In the genomic region with DNA sequence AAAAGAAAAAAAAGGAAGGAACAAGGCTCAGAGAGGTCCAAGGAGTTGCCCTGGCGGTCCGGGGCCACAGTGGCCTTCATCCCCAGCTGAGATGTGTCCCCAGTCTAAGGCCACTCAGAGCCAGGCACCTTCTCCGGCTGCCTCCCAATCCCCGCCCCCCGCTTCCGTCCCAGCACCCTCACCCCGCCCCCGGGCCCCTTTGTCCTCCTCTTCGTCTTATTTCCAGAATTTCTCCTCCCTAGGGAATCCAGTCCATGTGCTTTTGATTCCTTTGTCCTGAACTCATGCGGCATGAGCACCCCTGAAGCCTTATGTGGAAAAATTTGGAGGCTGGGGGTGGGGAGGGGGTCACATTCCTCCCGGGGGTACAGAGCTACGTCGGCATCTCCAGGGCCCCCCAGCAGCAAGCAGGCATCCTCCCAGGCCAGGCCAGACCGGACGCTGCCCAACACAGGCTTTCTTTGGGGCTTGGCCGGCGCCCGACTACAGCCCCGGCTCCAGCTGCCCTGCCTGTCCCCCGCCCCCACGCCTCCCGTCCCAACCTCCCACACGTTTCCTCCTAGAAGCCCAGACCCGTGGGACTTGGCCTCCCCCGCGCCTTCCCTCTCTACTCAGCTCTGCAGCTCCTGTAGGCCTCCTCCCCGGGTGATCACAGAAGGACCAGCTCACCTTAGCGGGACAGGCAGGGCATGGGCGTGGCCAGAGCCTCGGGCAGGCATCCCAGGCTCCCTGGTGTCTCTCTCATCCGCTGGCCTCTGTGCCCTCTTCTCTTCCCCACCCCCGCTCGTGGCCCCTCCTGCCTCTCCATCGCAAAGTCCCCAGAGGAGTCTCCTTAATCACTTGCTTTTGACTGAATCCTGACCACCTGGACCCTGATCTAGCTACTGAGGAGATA, we compare ENCODE assay signal across 8 cellular contexts. TPM values are rescaled to one million over a fixed set of nuclear protein-coding genes. Genes with fewer than 3 reads are reported as not detected.
DNase-seq lines count a peak whose midpoint lies in the region; ATAC-seq and TF ChIP-seq lines count a peak whose summit lies in the region.

No MANE protein-coding gene starts in this region.

- TF ChIP-seq POLR2A in stomach (IDR thresholded peaks at IDR 0.05): no peak

- H2BK120ac ChIP-seq in mesendoderm (ENCODE audit: low read depth, low read length): peak overlapping the region; percentile 7

- peak overlapping the region; percentile 33 for H4K5ac ChIP-seq in mesendoderm (ENCODE audit: low read length)

- peak; percentile 15 for ATAC-seq in CD8-positive, alpha-beta T cell
- ATAC-seq in GM21390 (IDR thresholded peaks at IDR 0.05; ENCODE audit: unreplicated experiment): no peak

- H3K27me3 ChIP-seq in CD8-positive, alpha-beta T cell (ENCODE audit: insufficient read depth, low read length): no peaks in the 10 kb centered on the region
- H3K27me3 ChIP-seq in HL-60 (ENCODE audit: insufficient read depth, poor library complexity, severe bottlenecking): no peaks in the 10 kb centered on the region
- H3K27me3 ChIP-seq in effector memory CD4-positive, alpha-beta T cell (replicated peaks; ENCODE audit: control insufficient read depth, insufficient read depth, low read length, poor library complexity, severe bottlenecking): no peaks in the 10 kb centered on the region
- H3K27me3 ChIP-seq in mesendoderm (ENCODE audit: insufficient read depth, low read length, poor library complexity): no peaks in the 10 kb centered on the region
- no peaks in the 10 kb centered on the region for H3K27me3 ChIP-seq in stomach

- peak overlapping the region; percentile 83 for H4K8ac ChIP-seq in mesendoderm (ENCODE audit: low read depth, low read length)

- H3K79me2 ChIP-seq in mesendoderm (ENCODE audit: control insufficient read depth, insufficient read depth, low read length): no peaks in the 10 kb centered on the region

- H3K9me3 ChIP-seq in CD8-positive, alpha-beta T cell (ENCODE audit: low read length): no peaks in the 10 kb centered on the region
- no peaks in the 10 kb centered on the region for H3K9me3 ChIP-seq in effector memory CD4-positive, alpha-beta T cell (ENCODE audit: control insufficient read depth, low read length)
- H3K9me3 ChIP-seq in stomach: no peaks in the 10 kb centered on the region

- peaks cover 48% of the 10 kb centered on the region for H3K4me1 Mint-ChIP-seq in CD8-positive, alpha-beta T cell (ENCODE audit: low read depth)

- H2AK5ac ChIP-seq in mesendoderm (ENCODE audit: low read length): no peak overlapping the region

- CTCF ChIA-PET in CD8-positive, alpha-beta T cell (lab: Charles Lee): interaction anchor here (1.4 to 13.9 kb wide), 5 partner anchors 14 to 116 kb away, joined by 5 to 218 read pairs (median 45); partner anchors contain the start of gene ADGRE5

- H3K27ac ChIP-seq in CD8-positive, alpha-beta T cell (ENCODE audit: low read depth, low read length): peak overlapping the region; percentile 64
- H3K27ac ChIP-seq in HL-60 (replicated peaks) (0 out of 2 replicates have a peak overlapping the region, but pooled peaks have one; percentile 38), mesendoderm (ENCODE audit: low read depth, low read length) (peak overlapping the region; percentile 85), stomach (peak overlapping the region; percentile 58 to 85 (median 84))
- peak overlapping the region; percentile 86 for H3K27ac ChIP-seq in effector memory CD4-positive, alpha-beta T cell (ENCODE audit: insufficient read depth, low read length, poor library complexity, severe bottlenecking)

- peak overlapping the region; percentile 85 for H3K4me3 Mint-ChIP-seq in CD8-positive, alpha-beta T cell

- no peak overlapping the region for H2BK5ac ChIP-seq in mesendoderm (ENCODE audit: low read length)

- peak overlapping the region; percentile 75 for H3K9ac ChIP-seq in mesendoderm (ENCODE audit: low read length)

- H3K27me3 Mint-ChIP-seq in CD8-positive, alpha-beta T cell (ENCODE audit: low read depth): no peaks in the 10 kb centered on the region

- intact Hi-C loops in CD8-positive, alpha-beta T cell (cut with DNase I, micrococcal nuclease): loop anchor here in 1 of 2 experiments (5.0 kb wide), 1 partner anchor 114 kb away; the partner anchor contains the start of gene PTGER1
- intact Hi-C loops in stomach (cut with DNase I; ENCODE audit: low total_unique reads): no loop called here

- peak overlapping the region; percentile 91 for H3K56ac ChIP-seq in mesendoderm (ENCODE audit: low read length)

- no peaks in the 10 kb centered on the region for H3K36me3 ChIP-seq in CD8-positive, alpha-beta T cell (ENCODE audit: insufficient read depth, low read length)
- no peaks in the 10 kb centered on the region for H3K36me3 ChIP-seq in effector memory CD4-positive, alpha-beta T cell (ENCODE audit: control insufficient read depth, insufficient read depth, low read length)
- H3K36me3 ChIP-seq in mesendoderm (ENCODE audit: control insufficient read depth, insufficient read depth, low read length) (no peaks in the 10 kb centered on the region), stomach (no peaks in the 10 kb centered on the region)

- peak in 3 of 7 experiments; percentile 45 to 58 (median 51) for DNase-seq in CD8-positive, alpha-beta T cell
- DNase-seq in HL-60 (ENCODE audit: low read depth in 1 of 2, low spot score in 1 of 2): peak; percentile 70 to 86
- DNase-seq in effector memory CD4-positive, alpha-beta T cell: no peak
- DNase-seq in mesendoderm: peak; percentile 91
- peak; percentile 50 for DNase-seq in stomach
- DNase-seq in GM19238 (ENCODE audit: insufficient read length, low spot score): no peak

- WGBS in mesendoderm (ENCODE audit: extremely low coverage, insufficient coverage, low lambda C conversion rate): no CpG with 5 or more reads among the region's 34 CpGs
- 8 to 17% (median 11%) methylated on average over 26 to 34 of the region's 34 CpGs for WGBS in stomach, 5 donors

- peak overlapping the region; percentile 43 for H3K4me2 ChIP-seq in mesendoderm (ENCODE audit: low read length)

- peak overlapping the region; percentile 81 for H3K18ac ChIP-seq in mesendoderm (ENCODE audit: low read length)

- H3K27ac Mint-ChIP-seq in CD8-positive, alpha-beta T cell: peak overlapping the region; percentile 91

- no peaks in the 10 kb centered on the region for H3K36me3 Mint-ChIP-seq in CD8-positive, alpha-beta T cell

- H2BK15ac ChIP-seq in mesendoderm (replicated peaks; ENCODE audit: low read depth): peak overlapping the region; percentile 48

- no peaks in the 10 kb centered on the region for H3K79me1 ChIP-seq in mesendoderm (ENCODE audit: low read length)

- no peak overlapping the region for H3K23ac ChIP-seq in mesendoderm (ENCODE audit: low read length)

- H3K9me3 Mint-ChIP-seq in CD8-positive, alpha-beta T cell: no peaks in the 10 kb centered on the region

- TF ChIP-seq EP300 in stomach (IDR thresholded peaks at IDR 0.05): no peak

- H3K4me1 ChIP-seq in CD8-positive, alpha-beta T cell (ENCODE audit: insufficient read depth, low read length): peaks cover 52% of the 10 kb centered on the region
- peaks cover 32% of the 10 kb centered on the region for H3K4me1 ChIP-seq in effector memory CD4-positive, alpha-beta T cell (ENCODE audit: control insufficient read depth, insufficient read depth, low read length, poor library complexity, severe bottlenecking)
- H3K4me1 ChIP-seq in mesendoderm (ENCODE audit: control insufficient read depth, low read depth, low read length): peaks cover 1% of the 10 kb centered on the region
- H3K4me1 ChIP-seq in stomach: peaks cover 11 to 46% (median 21%) of the 10 kb centered on the region in 4 donors

- peak overlapping the region; percentile 90 for H3K4ac ChIP-seq in mesendoderm (ENCODE audit: low read depth, low read length)

- peak overlapping the region; percentile 81 for H3K4me3 ChIP-seq in CD8-positive, alpha-beta T cell (ENCODE audit: low read depth, low read length)
- H3K4me3 ChIP-seq in HL-60 (replicated peaks; ENCODE audit: insufficient read depth, low read length): peak overlapping the region; percentile 29; the same call in 1 of the 2 replicates
- H3K4me3 ChIP-seq in WI38 (ENCODE audit: low read depth, low read length): 0 out of 2 replicates have a peak overlapping the region, but pooled peaks have one; percentile 12
- H3K4me3 ChIP-seq in effector memory CD4-positive, alpha-beta T cell (ENCODE audit: insufficient read depth, low read depth, low read length, poor library complexity, severe bottlenecking): peak overlapping the region; percentile 66
- H3K4me3 ChIP-seq in mesendoderm (ENCODE audit: low read length): peak overlapping the region; percentile 34
- H3K4me3 ChIP-seq in stomach: peak overlapping the region; percentile 30 to 43 (median 40)

- POLR2A ChIA-PET in CD8-positive, alpha-beta T cell (lab: Charles Lee): interaction anchor here (0.6 to 2.6 kb wide), 10 partner anchors 12 to 226 kb away, joined by 3 to 12 read pairs (median 4); partner anchors contain the start of genes ADGRE5, DDX39A and DNAJB1

- no peak for TF ChIP-seq CTCF in CD8-positive, alpha-beta T cell (IDR thresholded peaks at IDR 0.05)
- no peak for TF ChIP-seq CTCF in HL-60 (IDR thresholded peaks at IDR 0.05; ENCODE audit: insufficient read depth, low read length)
- no peak for TF ChIP-seq CTCF in WI38 (IDR thresholded peaks at IDR 0.05; ENCODE audit: low read depth, low read length)
- TF ChIP-seq CTCF in stomach (IDR thresholded peaks at IDR 0.05): no peak

RNA-seq across cellular contexts. Expression of gene ADGRE5, which starts 17.8 kb away (rescaled TPM):
- 100 to 1,000 TPM; 822 to 834 TPM for total RNA-seq in CD8-positive, alpha-beta T cell
- polyA plus RNA-seq in mesendoderm (2013, experiment 1 of 2): 1.4 TPM
- 1.7 TPM for polyA plus RNA-seq in mesendoderm (2013, experiment 2 of 2)
- 100 to 1,000 TPM in 1 of 5 donors, 10 to 100 TPM in 4; 12.3 to 128 (median 52.5) TPM for total RNA-seq in stomach
- 10 to 100 TPM; 11.4 to 26.5 (median 12.1) TPM for polyA plus RNA-seq in stomach

RNA-seq across cellular contexts. Expression of gene DDX39A, which starts 55.7 kb away (rescaled TPM):
- 100 to 1,000 TPM; 342 to 372 TPM for total RNA-seq in CD8-positive, alpha-beta T cell
- polyA plus RNA-seq in mesendoderm (2013, experiment 1 of 2): 147 TPM
- polyA plus RNA-seq in mesendoderm (2013, experiment 2 of 2): 152 TPM
- total RNA-seq in stomach: 100 to 1,000 TPM in 3 of 5 donors, 10 to 100 TPM in 2; 37.1 to 298 (median 107) TPM
- 100 to 1,000 TPM in 2 of 3 donors, 10 to 100 TPM in 1; 68.3 to 136 (median 114) TPM for polyA plus RNA-seq in stomach

Comparison
In these comparisons a context has a peak if more than half of its experiments do, and no peak if none do; other contexts are left out.
1. DNase-seq: peak in HL-60 (2 of 2), mesendoderm (single experiment) and stomach (single experiment); none in effector memory CD4-positive, alpha-beta T cell (0 of 3) and GM19238 (single experiment).
2. H3K4me3 ChIP-seq: peak in every context shown above with its lines; median percentile 81 in CD8-positive, alpha-beta T cell; 66 in effector memory CD4-positive, alpha-beta T cell; 40 in stomach; 34 in mesendoderm; 29 in HL-60; 12 in WI38.
3. RNA of gene ADGRE5, which starts 17.8 kb away (total RNA-seq): 822 to 834 TPM in CD8-positive, alpha-beta T cell; 12.3 to 128 TPM in stomach; every median in the first group is over 4 times any median in the second.
4. Peak in every context shown above with its lines, with median percentiles within 50 percentile points of each other: H3K27ac ChIP-seq.